Comparison of ENCODE assay signal across 10 cellular contexts in genomic region chr15:62344806-62345539, GRCh38.
DNase-seq lines count a peak whose midpoint lies in the region; ATAC-seq lines count a peak whose summit lies in the region.
"Had no signal": no experiment of that assay in that cellular context is flagged by ENCODE, and none has a peak within 500 bp of the region (broad histone marks: within the 10 kb centered on the region; RNA-seq: fewer than 3 reads in every experiment).

No MANE protein-coding gene starts in this region.

- H3K4me3 ChIP-seq in iPS DF 6.9 (ENCODE audit: low read length), result no peak overlapping the region
- H3K4me3 ChIP-seq: BLaER1 treated with 17β-estradiol and CSF1 and Interleukin-3, amounts not matched to agents 10 nM and 100 nM had no signal

- peak; percentile 89 for ATAC-seq in activated naive CD8-positive, alpha-beta T cell treated with anti-CD3 and anti-CD28 coated beads, Interleukin-2, amount 50 U/mL, for 24 hours

- H3K4me3 Mint-ChIP-seq in activated naive CD8-positive, alpha-beta T cell treated with anti-CD3 and anti-CD28 coated beads, Interleukin-2, amount 50 U/mL, for 24 hours, result peak overlapping the region; percentile 71

- H3K27me3 Mint-ChIP-seq in activated naive CD8-positive, alpha-beta T cell treated with anti-CD3 and anti-CD28 coated beads, Interleukin-2, amount 50 U/mL, for 24 hours, result peaks cover 2% of the 10 kb centered on the region

- no peaks in the 10 kb centered on the region; the same call in 1 of the 2 replicates for H3K4me1 ChIP-seq in iPS DF 6.9 (ENCODE audit: control insufficient read depth, insufficient read depth, low read length)

- peak; percentile 10 to 59 (median 44) for DNase-seq in NCI-H1417 (lab: John Stamatoyannopoulos, UW)
- DNase-seq in NCI-H1417 treated with DMSO at 0.1 percent for 48 hours (lab: John Stamatoyannopoulos, UW), result no peak
- DNase-seq in HUDEP-2 (lab: John Stamatoyannopoulos, UW; ENCODE audit: unreplicated experiment in 76 of 76), result peak in 65 of 76 experiments; percentile 4 to 71 (median 39)
- DNase-seq in SW 1271 (lab: John Stamatoyannopoulos, UW), result peak; percentile 34 to 56
- peak; percentile 34 for DNase-seq in activated naive CD8-positive, alpha-beta T cell treated with anti-CD3 and anti-CD28 coated beads, Interleukin-2, amount 50 U/mL, for 24 hours
- peak; percentile 74 for DNase-seq in iPS DF 6.9 (ENCODE audit: low read depth, low spot score)
- DNase-seq in stimulated activated CD4-positive, alpha-beta T cell treated with anti-CD3 and anti-CD28 coated beads, Interleukin-15, amount 100 ng/mL, for 24 hours, result peak; percentile 68
- no peak for DNase-seq in epidermal melanocyte (ENCODE audit: insufficient read length, low spot score)

- H3K4me1 Mint-ChIP-seq in activated naive CD8-positive, alpha-beta T cell treated with anti-CD3 and anti-CD28 coated beads, Interleukin-2, amount 50 U/mL, for 24 hours, result peaks cover 7% of the 10 kb centered on the region

- no peak overlapping the region for H3K27ac Mint-ChIP-seq in activated naive CD8-positive, alpha-beta T cell treated with anti-CD3 and anti-CD28 coated beads, Interleukin-2, amount 50 U/mL, for 24 hours

- no peak overlapping the region for H3K27ac ChIP-seq in iPS DF 6.9 (ENCODE audit: low read length)
- H3K27ac ChIP-seq: BLaER1 treated with 17β-estradiol and CSF1 and Interleukin-3, amounts not matched to agents 10 nM and 100 nM; skin epidermis had no signal

- no peaks in the 10 kb centered on the region for H3K27me3 ChIP-seq in iPS DF 6.9 (ENCODE audit: control insufficient read depth, insufficient read depth, low read length)
- H3K27me3 ChIP-seq: BLaER1 treated with 17β-estradiol and CSF1 and Interleukin-3, amounts not matched to agents 10 nM and 100 nM had no signal

- no peaks in the 10 kb centered on the region for H3K36me3 Mint-ChIP-seq in activated naive CD8-positive, alpha-beta T cell treated with anti-CD3 and anti-CD28 coated beads, Interleukin-2, amount 50 U/mL, for 24 hours (ENCODE audit: low read depth)

- no CpG with 5 or more reads among the region's 21 CpGs for WGBS in iPS DF 6.9 (ENCODE audit: insufficient coverage, insufficient read length)

- no peaks in the 10 kb centered on the region for H3K36me3 ChIP-seq in iPS DF 6.9 (ENCODE audit: control insufficient read depth, insufficient read depth, low read length)
- H3K36me3 ChIP-seq: BLaER1 treated with 17β-estradiol and CSF1 and Interleukin-3, amounts not matched to agents 10 nM and 100 nM had no signal

- H3K9me3 Mint-ChIP-seq in activated naive CD8-positive, alpha-beta T cell treated with anti-CD3 and anti-CD28 coated beads, Interleukin-2, amount 50 U/mL, for 24 hours, result peaks cover 5% of the 10 kb centered on the region

- H3K9me3 ChIP-seq in iPS DF 6.9 (ENCODE audit: control insufficient read depth, insufficient read depth, low read length), result no peaks in the 10 kb centered on the region

Comparison
In these comparisons a context has a peak if more than half of its experiments do, and no peak if none do; other contexts are left out.
1. DNase-seq: peak in NCI-H1417 (3 of 3), HUDEP-2 (65 of 76), SW 1271 (2 of 2), activated naive CD8-positive, alpha-beta T cell treated with anti-CD3 and anti-CD28 coated beads, Interleukin-2, amount 50 U/mL, for 24 hours (single experiment), iPS DF 6.9 (single experiment) and stimulated activated CD4-positive, alpha-beta T cell treated with anti-CD3 and anti-CD28 coated beads, Interleukin-15, amount 100 ng/mL, for 24 hours (single experiment); none in NCI-H1417 treated with DMSO at 0.1 percent for 48 hours (single experiment) and epidermal melanocyte (single experiment).